Comparison of ENCODE assay signal across 8 cellular contexts in genomic region chr7:50304158-50304910, GRCh38. TPM values are rescaled to one million over a fixed set of nuclear protein-coding genes. Genes with fewer than 3 reads are reported as not detected.
A peak's percentile ranks its signal among the peaks of the same experiment; 100 is the strongest.
DNase-seq lines count a peak whose midpoint lies in the region; ATAC-seq and TF ChIP-seq lines count a peak whose summit lies in the region.

Gene IKZF1 (plus strand): TSS chr7:50304716. CDS start chr7:50319062, 14,346 bp downstream.

- peak within 1 kb of the TSS; percentile 5; the same call in 1 of the 2 replicates for H2AFZ ChIP-seq in OCI-LY7 (ENCODE audit: low read length)
- H2AFZ ChIP-seq in hepatocyte = peak within 1 kb of the TSS; percentile 6
- no peak within 1 kb of the TSS for H2AFZ ChIP-seq in PC-9

- H3K9me2 ChIP-seq in OCI-LY7 (ENCODE audit: insufficient read depth, low read length) = no peaks in the 10 kb centered on the region
- H3K9me2 ChIP-seq in hepatocyte (replicated peaks; ENCODE audit: insufficient read depth) = no peaks in the 10 kb centered on the region
- H3K9me2 ChIP-seq in PC-9 (ENCODE audit: insufficient read depth) = no peaks in the 10 kb centered on the region

- peaks cover 45% of the 10 kb centered on the region for H3K36me3 Mint-ChIP-seq in activated naive CD4-positive, alpha-beta T cell treated with anti-CD3 and anti-CD28 coated beads, Interleukin-2, amount 10 ng/mL, durations not matched to agents 7 days and 5 days

- H3K27ac Mint-ChIP-seq in activated naive CD4-positive, alpha-beta T cell treated with anti-CD3 and anti-CD28 coated beads, Interleukin-2, amount 10 ng/mL, durations not matched to agents 7 days and 5 days = peak within 1 kb of the TSS; percentile 99

- peaks cover 9% of the 10 kb centered on the region for H3K27me3 Mint-ChIP-seq in activated naive CD4-positive, alpha-beta T cell treated with anti-CD3 and anti-CD28 coated beads, Interleukin-2, amount 10 ng/mL, durations not matched to agents 7 days and 5 days

- no peak for TF ChIP-seq CTCF in OCI-LY7 (conservative IDR thresholded peaks at IDR 0.05; ENCODE audit: low read length)
- no peak for TF ChIP-seq CTCF in hepatocyte (IDR thresholded peaks at IDR 0.05; ENCODE audit: poor library complexity)
- no peak for TF ChIP-seq CTCF in PC-9 (conservative IDR thresholded peaks at IDR 0.05)

- POLR2A ChIA-PET in OCI-LY7 (lab: Charles Lee) (interaction anchor here (0.6 to 12.8 kb wide), 23 partner anchors 10 to 156 kb away, joined by 3 to 293 read pairs (median 4); no protein-coding TSS in a partner anchor), PC-9 (lab: Charles Lee; ENCODE audit: unreplicated experiment) (no interaction called here)

- ATAC-seq in GM18861 (IDR thresholded peaks at IDR 0.05; ENCODE audit: unreplicated experiment) = peak; percentile 10
- ATAC-seq in HG02840 (IDR thresholded peaks at IDR 0.05; ENCODE audit: low FRiP score, unreplicated experiment) = peak; percentile 33

- peak within 1 kb of the TSS; percentile 99 for H3K4me3 Mint-ChIP-seq in activated naive CD4-positive, alpha-beta T cell treated with anti-CD3 and anti-CD28 coated beads, Interleukin-2, amount 10 ng/mL, durations not matched to agents 7 days and 5 days

- peaks cover 32% of the 10 kb centered on the region for H3K4me1 ChIP-seq in OCI-LY7 (ENCODE audit: insufficient read depth, low read length, poor library complexity, severe bottlenecking)
- no peaks in the 10 kb centered on the region for H3K4me1 ChIP-seq in hepatocyte (ENCODE audit: insufficient read depth)
- no peaks in the 10 kb centered on the region for H3K4me1 ChIP-seq in PC-9 (replicated peaks; ENCODE audit: insufficient read depth)

- H3F3A ChIP-seq in PC-9 (ENCODE audit: insufficient read depth, low read depth) = no peaks in the 10 kb centered on the region

- peak within 1 kb of the TSS; percentile 71 for H3K4me3 ChIP-seq in OCI-LY7 (ENCODE audit: low read depth, low read length, poor library complexity, severe bottlenecking)
- H3K4me3 ChIP-seq in hepatocyte = peak within 1 kb of the TSS; percentile 64
- peak within 1 kb of the TSS; percentile 37 for H3K4me3 ChIP-seq in skeletal muscle cell (ENCODE audit: low read depth, low read length)
- H3K4me3 ChIP-seq in PC-9 = no peak within 1 kb of the TSS

- no peaks in the 10 kb centered on the region for H3K36me3 ChIP-seq in OCI-LY7 (ENCODE audit: insufficient read depth, low read length)
- no peaks in the 10 kb centered on the region for H3K36me3 ChIP-seq in hepatocyte (replicated peaks; ENCODE audit: insufficient read depth, low read depth)
- H3K36me3 ChIP-seq in PC-9 (ENCODE audit: low read depth) = no peaks in the 10 kb centered on the region

- no peaks in the 10 kb centered on the region for H3K9me3 Mint-ChIP-seq in activated naive CD4-positive, alpha-beta T cell treated with anti-CD3 and anti-CD28 coated beads, Interleukin-2, amount 10 ng/mL, durations not matched to agents 7 days and 5 days

- H3K9me3 ChIP-seq in OCI-LY7 (ENCODE audit: low read length) (no peaks in the 10 kb centered on the region), hepatocyte (ENCODE audit: low read depth) (no peaks in the 10 kb centered on the region), PC-9 (ENCODE audit: insufficient read depth, low read depth) (no peaks in the 10 kb centered on the region; the same call in none of the 2 replicates)

- CTCF ChIA-PET in OCI-LY7 (lab: Charles Lee; ENCODE audit: unreplicated experiment) = no interaction called here
- CTCF ChIA-PET in activated naive CD4-positive, alpha-beta T cell treated with anti-CD3 and anti-CD28 coated beads, Interleukin-2, amount 10 ng/mL, durations not matched to agents 7 days and 5 days (lab: Charles Lee) = interaction anchor here (0.8 to 8.3 kb wide), 11 partner anchors 9 to 113 kb away, joined by 3 to 34 read pairs (median 3); no protein-coding TSS in a partner anchor
- CTCF ChIA-PET in PC-9 (lab: Charles Lee) = no interaction called here

- H3K4me2 ChIP-seq in OCI-LY7 (ENCODE audit: low read length) (peak within 1 kb of the TSS; percentile 99), hepatocyte (peak within 1 kb of the TSS; percentile 92), PC-9 (no peak within 1 kb of the TSS)

- no peaks in the 10 kb centered on the region for H4K20me1 ChIP-seq in OCI-LY7 (ENCODE audit: insufficient read depth, low read length)
- H4K20me1 ChIP-seq in hepatocyte (ENCODE audit: insufficient read depth, poor library complexity, severe bottlenecking) = no peaks in the 10 kb centered on the region
- H4K20me1 ChIP-seq in PC-9 (ENCODE audit: insufficient read depth) = no peaks in the 10 kb centered on the region

- intact Hi-C loops in OCI-LY7 (cut with micrococcal nuclease; ENCODE audit: unreplicated experiment) = loop anchor here (2.0 kb wide), 1 partner anchor 112 kb away; no protein-coding TSS in a partner anchor
- intact Hi-C loops in PC-9 (cut with micrococcal nuclease; ENCODE audit: unreplicated experiment) = no loop called here

- DNase-seq in OCI-LY7 (ENCODE audit: low spot score) (peak; percentile 70), hepatocyte (ENCODE audit: low spot score) (peak; percentile 35), skeletal muscle cell (ENCODE audit: low read depth) (no peak), putamen (ENCODE audit: low spot score) (no peak), PC-9 (no peak)
- DNase-seq in activated naive CD4-positive, alpha-beta T cell treated with anti-CD3 and anti-CD28 coated beads, Interleukin-2, amount 10 ng/mL, durations not matched to agents 7 days and 5 days = peak; percentile 66

- peak within 1 kb of the TSS; percentile 86 for H3K27ac ChIP-seq in OCI-LY7 (ENCODE audit: low read depth, low read length, poor library complexity, severe bottlenecking)
- no peak within 1 kb of the TSS for H3K27ac ChIP-seq in hepatocyte
- no peak within 1 kb of the TSS for H3K27ac ChIP-seq in PC-9

- peaks cover 87% of the 10 kb centered on the region for H3K27me3 ChIP-seq in hepatocyte
- H3K27me3 ChIP-seq in PC-9 (ENCODE audit: insufficient read depth, low read depth) = peaks cover 76% of the 10 kb centered on the region

- BruUV-seq in OCI-LY7 (replicated peaks; lab: Mats Ljungman, UMichigan) (no TSS peak), PC-9 (replicated peaks; lab: Mats Ljungman, UMichigan) (no TSS peak)

- 1% methylated on average over 78 of the region's 102 CpGs for WGBS in hepatocyte (ENCODE audit: low lambda C conversion rate, missing lambda C conversion rate)

- peaks cover 40% of the 10 kb centered on the region for H3K4me1 Mint-ChIP-seq in activated naive CD4-positive, alpha-beta T cell treated with anti-CD3 and anti-CD28 coated beads, Interleukin-2, amount 10 ng/mL, durations not matched to agents 7 days and 5 days

- H3K79me2 ChIP-seq in OCI-LY7 (ENCODE audit: insufficient read depth, low read depth, low read length) = peaks cover 43% of the 10 kb centered on the region
- H3K79me2 ChIP-seq in hepatocyte = no peaks in the 10 kb centered on the region
- H3K79me2 ChIP-seq in PC-9 (ENCODE audit: low read depth) = no peaks in the 10 kb centered on the region

RNA-seq across cellular contexts. Expression of gene IKZF1, which starts in this region (rescaled TPM):
- total RNA-seq in OCI-LY7 (2014; rRNA removed; shearing (Covaris generic)) = 90.0 and 108 TPM in 2 replicates
- total RNA-seq in OCI-LY7 (2022) (161 and 163 TPM in 2 replicates), hepatocyte (0.16 and 0.47 TPM in 2 replicates), PC-9 (2021) (not detected in 2 replicates)
- 0.16 and 0.52 TPM in 2 replicates for polyA plus RNA-seq in hepatocyte

Comparison
In these comparisons a context has a peak if more than half of its experiments do, and no peak if none do; other contexts are left out.
1. RNA of gene IKZF1 (total RNA-seq): 90.0 to 163 TPM in OCI-LY7; 0.16 to 0.47 TPM in hepatocyte and not detected in PC-9; every median in the first group is over 10 times any median in the second.
2. Peak in DNase-seq, H3K4me3 ChIP-seq and H3K4me2 ChIP-seq in hepatocyte; RNA of the gene not detected or under 1 TPM.
3. DNase-seq: peak in OCI-LY7 (single experiment) and activated naive CD4-positive, alpha-beta T cell treated with anti-CD3 and anti-CD28 coated beads, Interleukin-2, amount 10 ng/mL, durations not matched to agents 7 days and 5 days (single experiment); none in skeletal muscle cell (single experiment), putamen (single experiment) and PC-9 (0 of 2).